In the genomic region with DNA sequence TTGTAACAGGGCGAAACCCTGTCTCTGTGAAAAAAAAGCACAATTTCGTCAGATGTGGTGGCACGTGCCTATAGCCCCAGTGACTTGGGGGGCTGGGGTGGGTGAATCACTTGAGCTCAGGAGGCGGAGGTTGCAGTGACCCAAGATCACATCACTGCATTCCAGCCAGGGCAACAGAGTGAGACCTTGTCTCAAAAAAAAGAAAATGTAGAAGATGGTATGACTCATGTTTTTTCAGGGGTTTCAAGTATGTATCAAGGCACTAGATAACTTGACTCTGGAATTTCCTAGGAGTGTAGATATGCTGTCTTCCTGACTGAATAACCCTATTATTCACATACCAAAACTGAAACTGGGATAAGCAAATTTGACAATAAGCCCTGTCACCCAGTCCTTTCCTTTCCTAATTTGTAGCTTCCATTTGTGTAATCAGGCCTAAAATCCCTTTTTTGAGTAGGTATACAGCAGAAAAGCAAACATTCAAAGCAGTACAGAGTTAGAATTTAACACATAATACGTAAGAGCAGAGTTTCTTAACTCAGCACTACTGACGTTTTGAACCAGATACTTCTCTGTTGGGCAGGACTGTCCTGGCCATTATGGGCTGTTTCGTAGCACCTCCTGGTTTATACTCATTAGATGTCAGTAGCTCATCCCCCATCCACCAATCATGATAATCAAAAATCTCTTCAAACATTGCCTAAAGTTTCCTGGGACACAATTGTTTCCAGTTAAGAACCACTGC, we compare ENCODE assay signal across 7 cellular contexts. TPM values are rescaled to one million over a fixed set of nuclear protein-coding genes. Genes with fewer than 3 reads are reported as not detected.
DNase-seq lines count a peak whose midpoint lies in the region; FAIRE-seq and TF ChIP-seq lines count a peak whose summit lies in the region.

No MANE protein-coding gene starts in this region.

- H3K4me1 Mint-ChIP-seq in endodermal cell, result no peaks in the 10 kb centered on the region

- H3K27me3 ChIP-seq in endodermal cell (ENCODE audit: control insufficient read depth, insufficient read depth, low read length, poor library complexity, severe bottlenecking), result no peaks in the 10 kb centered on the region

- no peaks in the 10 kb centered on the region for H3K4me1 ChIP-seq in endodermal cell (ENCODE audit: control insufficient read depth, insufficient read depth, low read length)

- H3K36me3 ChIP-seq in endodermal cell (ENCODE audit: control insufficient read depth, insufficient read depth, low read length), result no peaks in the 10 kb centered on the region

- no peaks in the 10 kb centered on the region for H3K36me3 Mint-ChIP-seq in endodermal cell (ENCODE audit: low read depth)

- no peak for DNase-seq in GM19239 (ENCODE audit: insufficient read length, low spot score)
- peak; percentile 89 for DNase-seq in RPMI7951 (ENCODE audit: low read depth)
- DNase-seq in fibroblast of peridontal ligament (ENCODE audit: extremely low read depth), result peak; percentile 93
- DNase-seq in stimulated activated CD4-positive, alpha-beta T cell treated with anti-CD3 and anti-CD28 coated beads, Interleukin-2, amount 100 ng/mL, for 24 hours, result peak; percentile 23 to 33
- DNase-seq in germinal center (ENCODE audit: low spot score), result no peak
- no peak for DNase-seq in endodermal cell
- DNase-seq in HPDE6-E6E7 (ENCODE audit: extremely low spot score), result no peak

- no peaks in the 10 kb centered on the region for H3K9me3 ChIP-seq in endodermal cell (ENCODE audit: control insufficient read depth, low read length)

- H3K9me3 Mint-ChIP-seq in endodermal cell, result no peaks in the 10 kb centered on the region

- TF ChIP-seq CTCF in endodermal cell (conservative IDR thresholded peaks at IDR 0.05), result no peak

- no peaks in the 10 kb centered on the region for H3K27me3 Mint-ChIP-seq in endodermal cell (ENCODE audit: insufficient read depth)

- 71 to 76% methylated on average over 7 of the region's 7 CpGs for WGBS in endodermal cell (ENCODE audit: insufficient coverage in 1 of 2, insufficient read length in 1 of 2), 2 experiments

- H3K27ac Mint-ChIP-seq in endodermal cell, result no peak overlapping the region

- FAIRE-seq in GM19239 (lab: Jason Lieb, UNC), result peak; percentile 35

- H3K4me3 ChIP-seq in endodermal cell (ENCODE audit: low read length), result no peak overlapping the region

- H3K4me3 Mint-ChIP-seq in endodermal cell, result no peak overlapping the region

- H3K27ac ChIP-seq in endodermal cell (ENCODE audit: low read depth, low read length), result no peak overlapping the region

- H3K9ac ChIP-seq in endodermal cell (ENCODE audit: extremely low read depth, low read length, poor library complexity, severe bottlenecking), result no peak overlapping the region

RNA-seq across cellular contexts. Expression of a gene that starts 17.3 kb away (rescaled TPM):
- not detected in 2 replicates for total RNA-seq in RPMI7951 (2014; rRNA removed; shearing (Covaris generic))
- total RNA-seq in endodermal cell, result 1 to 10 TPM; 6.7 to 9.7 TPM
- polyA plus RNA-seq in endodermal cell (2013, experiment 1 of 2), result 9.4 TPM
- polyA plus RNA-seq in endodermal cell (2013, experiment 2 of 2), result 8.7 TPM

RNA-seq across cellular contexts. Expression of a gene that starts 33.1 kb away (rescaled TPM):
- total RNA-seq in RPMI7951 (2014; rRNA removed; shearing (Covaris generic)), result 12.9 and 13.2 TPM in 2 replicates
- total RNA-seq in endodermal cell, result 10 to 100 TPM; 34.2 to 34.6 TPM
- polyA plus RNA-seq in endodermal cell (2013, experiment 1 of 2), result 19.9 TPM
- 18.1 TPM for polyA plus RNA-seq in endodermal cell (2013, experiment 2 of 2)

RNA-seq across cellular contexts. Expression of a gene that starts 59.4 kb away (rescaled TPM):
- total RNA-seq in RPMI7951 (2014; rRNA removed; shearing (Covaris generic)), result 1.4 and 1.6 TPM in 2 replicates
- total RNA-seq in endodermal cell, result 1 to 10 TPM; 2.2 to 2.7 TPM
- polyA plus RNA-seq in endodermal cell (2013, experiment 1 of 2), result 3.4 TPM
- 2.7 TPM for polyA plus RNA-seq in endodermal cell (2013, experiment 2 of 2)

Comparison
In these comparisons a context has a peak if more than half of its experiments do, and no peak if none do; other contexts are left out.
1. DNase-seq: peak in RPMI7951 (single experiment), fibroblast of peridontal ligament (single experiment) and stimulated activated CD4-positive, alpha-beta T cell treated with anti-CD3 and anti-CD28 coated beads, Interleukin-2, amount 100 ng/mL, for 24 hours (2 of 2); none in GM19239 (single experiment), germinal center (single experiment), endodermal cell (single experiment) and HPDE6-E6E7 (single experiment).